In genomic region chr3:45931476-45931875, GRCh38 we compare ENCODE assay signal across 28 cellular contexts. TPM values are rescaled to one million over a fixed set of nuclear protein-coding genes. Genes with fewer than 3 reads are reported as not detected.
"Had no signal": no experiment of that assay in that cellular context is flagged by ENCODE, and none has a peak within 500 bp of the region (broad histone marks: within the 10 kb centered on the region; RNA-seq: fewer than 3 reads in every experiment).

No MANE protein-coding gene starts in this region.

- H3K27ac ChIP-seq: adrenal gland, body of pancreas, gastrocnemius medialis, right lobe of liver, skin epidermis, stomach, thyroid gland, WERI-Rb-1 had no signal

- H3K4me3 ChIP-seq: adrenal gland, body of pancreas, gastrocnemius medialis, right lobe of liver, skin epidermis, stomach, thyroid gland had no signal

- H3K4me1 ChIP-seq: adrenal gland, body of pancreas, gastrocnemius medialis, right lobe of liver, stomach, thyroid gland had no signal

- ATAC-seq: activated naive CD4-positive, alpha-beta T cell treated with anti-CD3 and anti-CD28 coated beads, Interleukin-2, amount 50 U/mL, for 72 hours; activated T-cell treated with anti-CD3 and anti-CD28 coated beads, Interleukin-2, amount 50 U/mL, for 72 hours; body of pancreas; effector memory CD8-positive, alpha-beta T cell; gastrocnemius medialis; left cardiac atrium; naive thymus-derived CD8-positive, alpha-beta T cell; stimulated activated naive B cell treated with anti-CD40 and anti-IgM and Interleukin-4, amounts not matched to agents 10 μg/mL and 1 μg/mL and 100 μg/mL, for 72 hours; T-helper 17 cell had no signal

- H3K9me3 ChIP-seq: adrenal gland, body of pancreas, gastrocnemius medialis, right lobe of liver, stomach, thyroid gland had no signal

- DNase-seq: activated CD4-positive, alpha-beta T cell treated with anti-CD3 and anti-CD28 coated beads, Interleukin-2, amount 50 U/mL, for 4 hours; activated naive CD4-positive, alpha-beta T cell; activated T-cell treated with anti-CD3 and anti-CD28 coated beads for 4 hours; activated T-cell treated with anti-CD3 and anti-CD28 coated beads, Interleukin-2, amount 50 U/mL, for 72 hours; adrenal gland; aorta; body of pancreas; cortex of kidney; effector memory CD8-positive, alpha-beta T cell; erythroblast; gastrocnemius medialis; glutamatergic neuron; left cardiac atrium; midbrain; naive thymus-derived CD8-positive, alpha-beta T cell; stimulated activated CD4-positive, alpha-beta T cell treated with anti-CD3 and anti-CD28 coated beads, Interleukin-4, amount 100 ng/mL, for 24 hours; stimulated activated naive B cell treated with anti-CD40 and anti-IgM and Interleukin-4, amounts not matched to agents 10 μg/mL and 1 μg/mL and 100 μg/mL, for 72 hours; stomach; T-helper 17 cell; T1000; thyroid gland; WERI-Rb-1 had no signal

- H3K27me3 ChIP-seq: adrenal gland, body of pancreas, gastrocnemius medialis, right lobe of liver, stomach, thyroid gland had no signal

RNA-seq across cellular contexts. Expression of gene CXCR6, which starts 11.8 kb away (rescaled TPM):
- total RNA-seq: chondrocyte, neural crest cell had no signal

RNA-seq across cellular contexts. Expression of gene CCR9, which starts 45.1 kb away (rescaled TPM):
- total RNA-seq: activated naive CD4-positive, alpha-beta T cell treated with anti-CD3 and anti-CD28 coated beads, Interleukin-2, amount 50 U/mL, for 72 hours; aorta; body of pancreas; chondrocyte; left cardiac atrium; neural crest cell; thyroid gland; ureter had no signal
